Comparison of ENCODE assay signal across 7 cellular contexts in genomic region chr3:15300318-15301078, GRCh38. TPM values are rescaled to one million over a fixed set of nuclear protein-coding genes. Genes with fewer than 3 reads are reported as not detected.
DNase-seq lines count a peak whose midpoint lies in the region; ATAC-seq, FAIRE-seq and TF ChIP-seq lines count a peak whose summit lies in the region.

No MANE protein-coding gene starts in this region.

- H3K27me3 ChIP-seq in gastrocnemius medialis: no peaks in the 10 kb centered on the region

- no peak for TF ChIP-seq CTCF in fibroblast of the aortic adventitia (IDR thresholded peaks at IDR 0.05; ENCODE audit: insufficient read depth, low read length)
- peak in 1 of 5 experiments; percentile 9 for TF ChIP-seq CTCF in gastrocnemius medialis (IDR thresholded peaks at IDR 0.05 in 4 of 5, conservative IDR thresholded peaks at IDR 0.05 in 1 of 5)
- TF ChIP-seq CTCF in D721Med (IDR thresholded peaks at IDR 0.05; ENCODE audit: insufficient read depth, missing control alignments): no peak

- H3K4me3 ChIP-seq in fibroblast of the aortic adventitia (ENCODE audit: low read depth, low read length) (no peak overlapping the region), gastrocnemius medialis (no peak overlapping the region)

- ATAC-seq in gastrocnemius medialis: peak; percentile 91 to 95

- TF ChIP-seq POLR2A in GM12891 (IDR thresholded peaks at IDR 0.05; ENCODE audit: low read depth, low read length): no peak
- TF ChIP-seq POLR2A in gastrocnemius medialis (IDR thresholded peaks at IDR 0.05): peak; percentile 25 to 60

- H3K4me1 ChIP-seq in gastrocnemius medialis: peaks cover 36 to 38% of the 10 kb centered on the region in 2 donors

- DNase-seq in GM12891 (ENCODE audit: insufficient read length, low spot score) (no peak), RPMI7951 (ENCODE audit: low read depth) (peak; percentile 90), fibroblast of the aortic adventitia (ENCODE audit: low read depth) (peak; percentile 75), gastrocnemius medialis (peak; percentile 63 to 84), GF-D8 (lab: John Stamatoyannopoulos, UW) (no peak), D721Med (ENCODE audit: insufficient read length, low spot score) (no peak), NCI-H345 treated with DMSO at 0.1 percent for 48 hours (lab: John Stamatoyannopoulos, UW; ENCODE audit: unreplicated experiment) (no peak)

- intact Hi-C loops in gastrocnemius medialis (cut with DNase I; ENCODE audit: low total_unique reads): no loop called here

- H3K36me3 ChIP-seq in gastrocnemius medialis: peaks cover 0 to 13% of the 10 kb centered on the region in 2 donors

- FAIRE-seq in GM12891 (lab: Jason Lieb, UNC) (no peak), D721Med (lab: Jason Lieb, UNC) (no peak)

- in situ Hi-C loops in gastrocnemius medialis (cut with MboI; ENCODE audit: low sequenced_read_pairs in 4 of 4): no loop called here

- no peaks in the 10 kb centered on the region for H3K9me3 ChIP-seq in gastrocnemius medialis

- H3K27ac ChIP-seq in gastrocnemius medialis: peak overlapping the region; percentile 60 to 89 (median 69)

TF ChIP-seq in GM12891, 5 proteins besides CTCF, POLR2A, EP300 and RAD21:
- 0 out of 2 replicates have a peak, but pooled peaks have one; percentile 23 for TF ChIP-seq SPI1 (IDR thresholded peaks at IDR 0.05; ENCODE audit: low read depth, low read length)
- TF ChIP-seq PAX5 (IDR thresholded peaks at IDR 0.05; ENCODE audit: insufficient read depth, low read length, severe bottlenecking): no peak

RNA-seq across cellular contexts. Expression of gene SH3BP5, which starts 31.9 kb away (rescaled TPM):
- polyA plus RNA-seq in GM12891 (2012; ENCODE audit: low read depth, missing spikeins): 14.1 TPM
- 2.4 and 3.2 TPM in 2 replicates for total RNA-seq in RPMI7951 (2014; rRNA removed; shearing (Covaris generic))
- total RNA-seq in fibroblast of the aortic adventitia (ENCODE audit: low replicate concordance): 25.5 and 153 TPM in 2 replicates
- 100 to 1,000 TPM in 2 of 4 donors, 10 to 100 TPM in 2; 31.5 to 111 (median 75.5) TPM for total RNA-seq in gastrocnemius medialis

Comparison
In these comparisons a context has a peak if more than half of its experiments do, and no peak if none do; other contexts are left out.
1. DNase-seq: peak in RPMI7951 (single experiment), fibroblast of the aortic adventitia (single experiment) and gastrocnemius medialis (2 of 2); none in GM12891 (single experiment), GF-D8 (single experiment), D721Med (single experiment) and NCI-H345 treated with DMSO at 0.1 percent for 48 hours (single experiment).